8 cellular contexts compared by ENCODE assay signal in genomic region chr14:103607039-103607668, GRCh38. TPM values are rescaled to one million over a fixed set of nuclear protein-coding genes. Genes with fewer than 3 reads are reported as not detected.
DNase-seq lines count a peak whose midpoint lies in the region; ATAC-seq and TF ChIP-seq lines count a peak whose summit lies in the region.

No MANE protein-coding gene starts in this region.

- H3K9me3 ChIP-seq in T-helper 17 cell (ENCODE audit: control insufficient read depth, low read length, poor library complexity, severe bottlenecking) (no peaks in the 10 kb centered on the region), hepatocyte (ENCODE audit: low read depth) (peaks cover 5% of the 10 kb centered on the region), gastrocnemius medialis (no peaks in the 10 kb centered on the region)

- peak; percentile 85 for DNase-seq in D341Med (ENCODE audit: low spot score)
- DNase-seq in NCI-H128 (lab: John Stamatoyannopoulos, UW; ENCODE audit: unreplicated experiment), result peak; percentile 65
- peak in 2 of 3 donors; percentile 14 to 15 for DNase-seq in T-helper 17 cell
- DNase-seq in astrocyte of the spinal cord (ENCODE audit: low read depth, low spot score), result peak; percentile 95
- DNase-seq in hepatocyte (ENCODE audit: low spot score), result peak; percentile 76
- DNase-seq in gastrocnemius medialis, result peak; percentile 66 to 70

- no peaks in the 10 kb centered on the region for H3K4me1 ChIP-seq in hepatocyte (ENCODE audit: insufficient read depth)
- H3K4me1 ChIP-seq in gastrocnemius medialis, result peaks cover 17 to 21% of the 10 kb centered on the region in 2 donors

- H3K27ac ChIP-seq in hepatocyte (no peak overlapping the region), gastrocnemius medialis (peak overlapping the region in 1 of 4 donors; percentile 32)

- TF ChIP-seq CTCF in astrocyte of the spinal cord (IDR thresholded peaks at IDR 0.05; ENCODE audit: low read depth, low read length) (peak; percentile 29), hepatocyte (IDR thresholded peaks at IDR 0.05; ENCODE audit: poor library complexity) (peak; percentile 35), gastrocnemius medialis (IDR thresholded peaks at IDR 0.05 in 4 of 5, conservative IDR thresholded peaks at IDR 0.05 in 1 of 5) (peak in 2 of 5 experiments; percentile 33 to 40)

- peaks cover 2% of the 10 kb centered on the region for H3K36me3 Mint-ChIP-seq in T-helper 17 cell (ENCODE audit: low read depth)

- peaks cover 18% of the 10 kb centered on the region for H3K4me1 Mint-ChIP-seq in T-helper 17 cell

- no peaks in the 10 kb centered on the region for H3K27me3 ChIP-seq in hepatocyte
- H3K27me3 ChIP-seq in gastrocnemius medialis, result no peaks in the 10 kb centered on the region

- intact Hi-C loops in gastrocnemius medialis (cut with DNase I; ENCODE audit: low total_unique reads), result no loop called here

- H3K36me3 ChIP-seq in hepatocyte (replicated peaks; ENCODE audit: insufficient read depth, low read depth), result no peaks in the 10 kb centered on the region
- no peaks in the 10 kb centered on the region for H3K36me3 ChIP-seq in gastrocnemius medialis

- TF ChIP-seq POLR2A in gastrocnemius medialis (IDR thresholded peaks at IDR 0.05), result no peak

- peak overlapping the region; percentile 80 for H3K27ac Mint-ChIP-seq in T-helper 17 cell

- no peak overlapping the region for H3K4me3 ChIP-seq in astrocyte of the spinal cord (ENCODE audit: low read depth, low read length)
- no peak overlapping the region for H3K4me3 ChIP-seq in hepatocyte
- H3K4me3 ChIP-seq in gastrocnemius medialis, result peak overlapping the region; percentile 30 to 39 (median 34)

- H3K4me3 Mint-ChIP-seq in T-helper 17 cell, result peak overlapping the region; percentile 91

- peak overlapping the region; percentile 69 for H3K4me2 ChIP-seq in hepatocyte

- H3K79me2 ChIP-seq in hepatocyte, result no peaks in the 10 kb centered on the region

- no peak overlapping the region for H2AFZ ChIP-seq in hepatocyte

- no peaks in the 10 kb centered on the region for H3K27me3 Mint-ChIP-seq in T-helper 17 cell

- H3K9me2 ChIP-seq in hepatocyte (replicated peaks; ENCODE audit: insufficient read depth), result no peaks in the 10 kb centered on the region

- 30% methylated on average over 25 of the region's 25 CpGs for WGBS in hepatocyte (ENCODE audit: low lambda C conversion rate, missing lambda C conversion rate)

- in situ Hi-C loops in astrocyte of the spinal cord (cut with HindIII; ENCODE audit: low sequenced_read_pairs), result no loop called here
- in situ Hi-C loops in gastrocnemius medialis (cut with MboI; ENCODE audit: low sequenced_read_pairs in 4 of 4), result no loop called here

- ATAC-seq in GM21825 (IDR thresholded peaks at IDR 0.05; ENCODE audit: unreplicated experiment) (peak; percentile 77), T-helper 17 cell (peak; percentile 85), gastrocnemius medialis (peak; percentile 92 to 98), GM18861 (IDR thresholded peaks at IDR 0.05; ENCODE audit: unreplicated experiment) (no peak)

- H4K20me1 ChIP-seq in hepatocyte (ENCODE audit: insufficient read depth, poor library complexity, severe bottlenecking), result no peaks in the 10 kb centered on the region

RNA-seq across cellular contexts. Expression of gene KLC1, which starts 21.9 kb away (rescaled TPM):
- 100 to 1,000 TPM; 162 to 198 TPM for total RNA-seq in T-helper 17 cell
- 115 and 122 TPM in 2 replicates for total RNA-seq in hepatocyte
- 95.4 and 130 TPM in 2 replicates for polyA plus RNA-seq in hepatocyte
- 100 to 1,000 TPM; 217 to 398 (median 309) TPM for total RNA-seq in gastrocnemius medialis

RNA-seq across cellular contexts. Expression of gene COA8, which starts 44.4 kb away (rescaled TPM):
- total RNA-seq in T-helper 17 cell (10 to 100 TPM; 18.3 to 19.4 TPM), hepatocyte (58.7 and 59.1 TPM in 2 replicates), gastrocnemius medialis (100 to 1,000 TPM in 1 of 4 donors, 10 to 100 TPM in 3; 56.7 to 111 (median 71.7) TPM)
- 68.2 and 71.5 TPM in 2 replicates for polyA plus RNA-seq in hepatocyte

RNA-seq across cellular contexts. Expression of gene BAG5, which starts 44.7 kb away (rescaled TPM):
- total RNA-seq in T-helper 17 cell (10 to 100 TPM; 28.5 to 32.9 TPM), hepatocyte (25.8 and 27.4 TPM in 2 replicates), gastrocnemius medialis (10 to 100 TPM; 16.9 to 22.6 (median 21.0) TPM)
- 11.7 and 13.9 TPM in 2 replicates for polyA plus RNA-seq in hepatocyte

Comparison
In these comparisons a context has a peak if more than half of its experiments do, and no peak if none do; other contexts are left out.
1. DNase-seq: peak in every context shown above with its lines; median percentile 95 in astrocyte of the spinal cord; 85 in D341Med; 76 in hepatocyte; 68 in gastrocnemius medialis; 65 in NCI-H128; 14 in T-helper 17 cell.
2. H3K4me3 ChIP-seq: peak in gastrocnemius medialis (4 of 4); none in astrocyte of the spinal cord (single experiment) and hepatocyte (single experiment).